27 cellular contexts compared by ENCODE assay signal in genomic region chr4:26162095-26162494, GRCh38.
DNase-seq lines count a peak whose midpoint lies in the region; ATAC-seq, FAIRE-seq and TF ChIP-seq lines count a peak whose summit lies in the region.
"Had no signal": no experiment of that assay in that cellular context is flagged by ENCODE, and none has a peak within 500 bp of the region (broad histone marks: within the 10 kb centered on the region; RNA-seq: fewer than 3 reads in every experiment).

No MANE protein-coding gene starts in this region.

- DNase-seq in GM12878 (ENCODE audit: low read depth, low spot score) (no peak), esophagus squamous epithelium (lab: John Stamatoyannopoulos, UW) (no peak), coronary artery (ENCODE audit: low spot score) (no peak)
- no peak for DNase-seq in stimulated activated effector memory CD8-positive, alpha-beta T cell treated with anti-CD3 and anti-CD28 coated beads, Interleukin-12 subunit alpha, Interleukin-12 subunit beta, amount 100 ng/mL, for 72 hours (ENCODE audit: low spot score in 2 of 2)
- DNase-seq in activated naive CD4-positive, alpha-beta T cell treated with Interleukin-2 at 50 U/mL for 16 hours, result no peak
- DNase-seq: activated CD8-positive, alpha-beta T cell treated with anti-CD3 and anti-CD28 coated beads for 36 hours; brain microvascular endothelial cell; CD8-positive, alpha-beta memory T cell; EL; HCEC 1CT; NCI-H2081; NCI-H226; NCI-H526 treated with DMSO at 0.1 percent for 48 hours; psoas muscle; sigmoid colon; stimulated activated CD4-positive, alpha-beta T cell treated with anti-CD3 and anti-CD28 coated beads, Interleukin-4, amount 100 ng/mL, for 1 hour; upper lobe of right lung had no signal

- no peak overlapping the region for H3K4me2 ChIP-seq in GM12878 (ENCODE audit: control insufficient read depth, insufficient read depth)
- H3K4me2 ChIP-seq: hepatocyte had no signal

- CTCF ChIA-PET in GM12878 (lab: Yijun Ruan, JAX), result interaction anchor here (0.7 to 5.2 kb wide), 10 partner anchors 10 to 163 kb away, joined by 3 to 43 read pairs (median 6); no protein-coding TSS in a partner anchor

- no peaks in the 10 kb centered on the region for H4K20me1 ChIP-seq in GM12878 (ENCODE audit: control insufficient read depth, insufficient read depth)

- H3K9me3 Mint-ChIP-seq in stimulated activated effector memory CD8-positive, alpha-beta T cell treated with anti-CD3 and anti-CD28 coated beads, Interleukin-12 subunit alpha, Interleukin-12 subunit beta, amount 100 ng/mL, for 72 hours, result no peaks in the 10 kb centered on the region
- H3K9me3 Mint-ChIP-seq: CD8-positive, alpha-beta memory T cell had no signal

- TF ChIP-seq POLR2A in GM12878 (IDR thresholded peaks at IDR 0.05; ENCODE audit: low read depth, low read length) (no peak), esophagus squamous epithelium (IDR thresholded peaks at IDR 0.05) (no peak)

- H3K4me3 ChIP-seq in GM12878 (no peak overlapping the region), esophagus squamous epithelium (no peak overlapping the region), coronary artery (no peak overlapping the region)
- H3K4me3 ChIP-seq: hepatocyte, lung, psoas muscle, sigmoid colon, upper lobe of right lung had no signal

- H3K4me3 Mint-ChIP-seq in stimulated activated effector memory CD8-positive, alpha-beta T cell treated with anti-CD3 and anti-CD28 coated beads, Interleukin-12 subunit alpha, Interleukin-12 subunit beta, amount 100 ng/mL, for 72 hours, result no peak overlapping the region
- H3K4me3 Mint-ChIP-seq: activated CD8-positive, alpha-beta T cell treated with anti-CD3 and anti-CD28 coated beads for 36 hours; activated T-helper 17 cell treated with anti-CD3 and anti-CD28 coated beads, Interleukin-2, amount 50 U/mL, for 72 hours; CD8-positive, alpha-beta memory T cell; natural killer cell treated with Interleukin-12 subunit alpha and Interleukin-12 subunit beta and Interleukin-15 and Interleukin-18, amount 100 ng/mL, for 72 hours; T-helper 2 cell treated with Interferon-gamma antibody and Interleukin-4, amounts not matched to agents 5 μg/mL and 100 μg/mL, for 36 hours had no signal

- in situ Hi-C loops in GM12878 (cut with MboI), result no loop called here

- RAD21 ChIA-PET in GM12878 (lab: Charles Lee; ENCODE audit: unreplicated experiment), result interaction anchor here (0.8 to 2.4 kb wide), 7 partner anchors 13 to 163 kb away, joined by 3 to 15 read pairs (median 6); no protein-coding TSS in a partner anchor

- no peak for TF ChIP-seq CTCF in GM12878 (IDR thresholded peaks at IDR 0.05 in 2 of 3, conservative IDR thresholded peaks at IDR 0.05 in 1 of 3; ENCODE audit: control insufficient read depth in 2 of 3, extremely low read depth in 1 of 3, insufficient read depth in 1 of 3, low read depth in 3 of 3, low read length in 3 of 3)
- no peak for TF ChIP-seq CTCF in esophagus squamous epithelium (IDR thresholded peaks at IDR 0.05)
- no peak for TF ChIP-seq CTCF in coronary artery (IDR thresholded peaks at IDR 0.05)

- no peaks in the 10 kb centered on the region for H3K4me1 ChIP-seq in GM12878 (ENCODE audit: control insufficient read depth, insufficient read depth, low read length)
- H3K4me1 ChIP-seq in esophagus squamous epithelium, result no peaks in the 10 kb centered on the region
- H3K4me1 ChIP-seq: psoas muscle, sigmoid colon, upper lobe of right lung had no signal

- POLR2A ChIA-PET in GM12878 (lab: Charles Lee), result interaction anchor here (1.4 kb wide), 1 partner anchor 17 kb away, joined by 4 read pairs; no protein-coding TSS in a partner anchor

- TF ChIP-seq RAD21 in GM12878 (IDR thresholded peaks at IDR 0.05; ENCODE audit: insufficient read depth, low read depth, low read length), result no peak

- no peak for TF ChIP-seq EP300 in GM12878 (IDR thresholded peaks at IDR 0.05; ENCODE audit: borderline replicate concordance in 1 of 2, control insufficient read depth in 1 of 2, low read depth in 2 of 2, low read length in 2 of 2)

- no peak for FAIRE-seq in GM12878 (lab: Jason Lieb, UNC)
- FAIRE-seq: GM19239 had no signal

- SMC1A ChIA-PET in GM12878 (lab: Charles Lee; ENCODE audit: uncharacterized antibody, unreplicated experiment), result interaction anchor here (1.1 to 3.7 kb wide), 7 partner anchors 10 to 158 kb away, joined by 3 to 20 read pairs (median 4); no protein-coding TSS in a partner anchor

- no peak overlapping the region for H3K9ac ChIP-seq in GM12878 (ENCODE audit: control insufficient read depth, insufficient read depth, low read length)

- no peaks in the 10 kb centered on the region for H3K79me2 ChIP-seq in GM12878 (ENCODE audit: control insufficient read depth, insufficient read depth, low read length)
- H3K79me2 ChIP-seq: hepatocyte had no signal

- ATAC-seq in GM18907 (IDR thresholded peaks at IDR 0.05; ENCODE audit: unreplicated experiment) (peak; percentile 48), HG02678 (IDR thresholded peaks at IDR 0.05; ENCODE audit: unreplicated experiment) (peak; percentile 56), GM12878 (peak; percentile 92), HG03460 (IDR thresholded peaks at IDR 0.05; ENCODE audit: unreplicated experiment) (no peak)
- ATAC-seq in stimulated activated effector memory CD8-positive, alpha-beta T cell treated with anti-CD3 and anti-CD28 coated beads, Interleukin-12 subunit alpha, Interleukin-12 subunit beta, amount 100 ng/mL, for 72 hours, result no peak
- ATAC-seq: activated naive CD4-positive, alpha-beta T cell treated with anti-CD3 and anti-CD28 coated beads, Interleukin-2, amount 50 U/mL, for 72 hours; activated T-helper 17 cell treated with anti-CD3 and anti-CD28 coated beads, Interleukin-2, amount 50 U/mL, for 72 hours had no signal

- H2AFZ ChIP-seq in GM12878 (ENCODE audit: control insufficient read depth, low read depth, low read length), result peak overlapping the region; percentile 10
- H2AFZ ChIP-seq: hepatocyte had no signal

- no peaks in the 10 kb centered on the region for H3K36me3 ChIP-seq in GM12878 (ENCODE audit: control insufficient read depth in 2 of 2, insufficient read depth in 2 of 2, low read length in 1 of 2)
- no peaks in the 10 kb centered on the region for H3K36me3 ChIP-seq in esophagus squamous epithelium
- H3K36me3 ChIP-seq: brain microvascular endothelial cell, sigmoid colon, upper lobe of right lung had no signal

- H3K27ac ChIP-seq in GM12878 (ENCODE audit: control insufficient read depth, insufficient read depth), result no peak overlapping the region
- peak overlapping the region in 1 of 4 donors; percentile 10 for H3K27ac ChIP-seq in esophagus squamous epithelium
- H3K27ac ChIP-seq in coronary artery, result peak overlapping the region in 1 of 2 donors; percentile 60
- H3K27ac ChIP-seq: brain microvascular endothelial cell, hepatocyte, psoas muscle, sigmoid colon, upper lobe of right lung had no signal

- peaks cover 34% of the 10 kb centered on the region for H3K4me1 Mint-ChIP-seq in stimulated activated effector memory CD8-positive, alpha-beta T cell treated with anti-CD3 and anti-CD28 coated beads, Interleukin-12 subunit alpha, Interleukin-12 subunit beta, amount 100 ng/mL, for 72 hours
- H3K4me1 Mint-ChIP-seq: CD8-positive, alpha-beta memory T cell had no signal

- H3K9me3 ChIP-seq in GM12878 (replicated peaks; ENCODE audit: control insufficient read depth, insufficient read depth, low read length), result peaks cover 2% of the 10 kb centered on the region; the same call in 2 of the 3 replicates
- H3K9me3 ChIP-seq in esophagus squamous epithelium, result no peaks in the 10 kb centered on the region
- H3K9me3 ChIP-seq: psoas muscle, sigmoid colon, upper lobe of right lung had no signal

- intact Hi-C loops in GM12878 (cut with micrococcal nuclease; ENCODE audit: unreplicated experiment), result no loop called here
- intact Hi-C loops in esophagus squamous epithelium (cut with DNase I), result no loop called here

- H3K27me3 ChIP-seq in GM12878 (replicated peaks in 1 of 2; ENCODE audit: control insufficient read depth in 2 of 2, insufficient read depth in 2 of 2, low read length in 1 of 2) (no peaks in the 10 kb centered on the region), esophagus squamous epithelium (no peaks in the 10 kb centered on the region)
- H3K27me3 ChIP-seq: brain microvascular endothelial cell, hepatocyte, sigmoid colon, upper lobe of right lung had no signal

- WGBS in GM12878 (ENCODE audit: insufficient coverage, insufficient replicate concordance, low lambda C conversion rate, missing lambda C conversion rate), result 33% methylated on average over 4 of the region's 4 CpGs
- 52 to 93% methylated on average over 2 to 4 of the region's 4 CpGs for WGBS in esophagus squamous epithelium, 2 donors

- H3K27ac Mint-ChIP-seq in stimulated activated effector memory CD8-positive, alpha-beta T cell treated with anti-CD3 and anti-CD28 coated beads, Interleukin-12 subunit alpha, Interleukin-12 subunit beta, amount 100 ng/mL, for 72 hours, result peak overlapping the region; percentile 68
- H3K27ac Mint-ChIP-seq: activated CD8-positive, alpha-beta T cell treated with anti-CD3 and anti-CD28 coated beads for 36 hours; activated naive CD4-positive, alpha-beta T cell treated with anti-CD3 and anti-CD28 coated beads, Interleukin-2, amount 50 U/mL, for 72 hours had no signal

- no TSS peak for BruUV-seq in GM12878 (replicated peaks; lab: Mats Ljungman, UMichigan)

- no peaks in the 10 kb centered on the region for H3K36me3 Mint-ChIP-seq in stimulated activated effector memory CD8-positive, alpha-beta T cell treated with anti-CD3 and anti-CD28 coated beads, Interleukin-12 subunit alpha, Interleukin-12 subunit beta, amount 100 ng/mL, for 72 hours

TF ChIP-seq in GM12878, 131 proteins besides CTCF, POLR2A, EP300 and RAD21 (continues in another document):
- no peak for TF ChIP-seq ATF2 (IDR thresholded peaks at IDR 0.05; ENCODE audit: low read length)
- TF ChIP-seq RELA (IDR thresholded peaks at IDR 0.05; ENCODE audit: borderline replicate concordance, partially characterized antibody), result peak; percentile 27

Comparison
In these comparisons a context has a peak if more than half of its experiments do, and no peak if none do; other contexts are left out.
1. ATAC-seq: peak in GM18907 (single experiment), HG02678 (single experiment) and GM12878 (single experiment); none in stimulated activated effector memory CD8-positive, alpha-beta T cell treated with anti-CD3 and anti-CD28 coated beads, Interleukin-12 subunit alpha, Interleukin-12 subunit beta, amount 100 ng/mL, for 72 hours (single experiment) and HG03460 (single experiment).